ENCODE assay signal across 8 cellular contexts in genomic region chr16:66511615-66512500, GRCh38. TPM values are rescaled to one million over a fixed set of nuclear protein-coding genes. Genes with fewer than 3 reads are reported as not detected.
DNase-seq lines count a peak whose midpoint lies in the region; ATAC-seq, FAIRE-seq and TF ChIP-seq lines count a peak whose summit lies in the region.

No MANE protein-coding gene starts in this region.

- CTCF ChIA-PET in activated CD8-positive, alpha-beta memory T cell treated with anti-CD3 and anti-CD28 coated beads, Interleukin-2, amount 10 ng/mL, durations not matched to agents 7 days and 5 days (lab: Charles Lee): interaction anchor here (0.8 to 2.4 kb wide), 14 partner anchors 10 to 139 kb away, joined by 3 to 11 read pairs (median 4); partner anchors contain the start of gene CKLF

- no peaks in the 10 kb centered on the region for H3K36me3 Mint-ChIP-seq in activated CD8-positive, alpha-beta memory T cell treated with anti-CD3 and anti-CD28 coated beads, Interleukin-2, amount 10 ng/mL, durations not matched to agents 7 days and 5 days

- H3K4me1 Mint-ChIP-seq in activated CD8-positive, alpha-beta memory T cell treated with anti-CD3 and anti-CD28 coated beads, Interleukin-2, amount 10 ng/mL, durations not matched to agents 7 days and 5 days: peaks cover 26% of the 10 kb centered on the region

- TF ChIP-seq CTCF in brain microvascular endothelial cell (IDR thresholded peaks at IDR 0.05; ENCODE audit: low read depth, low read length, missing control alignments): peak; percentile 26
- peak; percentile 3 for TF ChIP-seq CTCF in kidney epithelial cell (IDR thresholded peaks at IDR 0.05; ENCODE audit: insufficient read depth, low read length, poor library complexity, severe bottlenecking)

- no peak overlapping the region for H3K4me3 Mint-ChIP-seq in activated CD8-positive, alpha-beta memory T cell treated with anti-CD3 and anti-CD28 coated beads, Interleukin-2, amount 10 ng/mL, durations not matched to agents 7 days and 5 days

- no peaks in the 10 kb centered on the region for H3K9me3 Mint-ChIP-seq in activated CD8-positive, alpha-beta memory T cell treated with anti-CD3 and anti-CD28 coated beads, Interleukin-2, amount 10 ng/mL, durations not matched to agents 7 days and 5 days (ENCODE audit: low read depth)

- in situ Hi-C loops in brain microvascular endothelial cell (cut with HindIII; ENCODE audit: low pct_ligation_motif_present, low sequenced_read_pairs): no loop called here

- H3K4me3 ChIP-seq in brain microvascular endothelial cell (ENCODE audit: low read depth, low read length) (no peak overlapping the region), kidney epithelial cell (ENCODE audit: low read depth, low read length) (no peak overlapping the region)

- no peak overlapping the region for H3K27ac Mint-ChIP-seq in activated CD8-positive, alpha-beta memory T cell treated with anti-CD3 and anti-CD28 coated beads, Interleukin-2, amount 10 ng/mL, durations not matched to agents 7 days and 5 days

- DNase-seq in activated CD8-positive, alpha-beta memory T cell treated with anti-CD3 and anti-CD28 coated beads, Interleukin-2, amount 10 ng/mL, durations not matched to agents 7 days and 5 days: peak; percentile 40
- no peak for DNase-seq in activated CD8-positive, alpha-beta memory T cell treated with anti-CD3 and anti-CD28 coated beads for 24 hours
- DNase-seq in brain microvascular endothelial cell (peak; percentile 59), kidney epithelial cell (ENCODE audit: low read depth) (peak; percentile 84), urothelium cell line (ENCODE audit: low spot score) (peak; percentile 58), SHP77 treated with DMSO at 0.1 percent for 48 hours (lab: John Stamatoyannopoulos, UW) (no peak), NCI-H1417 (lab: John Stamatoyannopoulos, UW) (no peak), COLO829 (ENCODE audit: low spot score) (no peak)

- ATAC-seq in activated CD8-positive, alpha-beta memory T cell treated with anti-CD3 and anti-CD28 coated beads, Interleukin-2, amount 10 ng/mL, durations not matched to agents 7 days and 5 days: no peak

- H3K36me3 ChIP-seq in brain microvascular endothelial cell (replicated peaks) (no peaks in the 10 kb centered on the region), kidney epithelial cell (ENCODE audit: control insufficient read depth, insufficient read depth, low read length) (no peaks in the 10 kb centered on the region)

- H3K27me3 Mint-ChIP-seq in activated CD8-positive, alpha-beta memory T cell treated with anti-CD3 and anti-CD28 coated beads, Interleukin-2, amount 10 ng/mL, durations not matched to agents 7 days and 5 days: no peaks in the 10 kb centered on the region

- no peaks in the 10 kb centered on the region for H3K27me3 ChIP-seq in brain microvascular endothelial cell (replicated peaks)
- H3K27me3 ChIP-seq in kidney epithelial cell (ENCODE audit: control insufficient read depth, insufficient read depth, low read length): no peaks in the 10 kb centered on the region

- H3K27ac ChIP-seq in brain microvascular endothelial cell: peak overlapping the region; percentile 41

- FAIRE-seq in urothelium cell line (lab: Jason Lieb, UNC): peak; percentile 17

RNA-seq across cellular contexts. Expression of gene TK2, which starts 38.1 kb away (rescaled TPM):
- total RNA-seq in activated CD8-positive, alpha-beta memory T cell treated with anti-CD3 and anti-CD28 coated beads, Interleukin-2, amount 10 ng/mL, durations not matched to agents 7 days and 5 days: 10 to 100 TPM in 1 of 2 experiments, 1 to 10 TPM in 1; 8.5 to 10.8 TPM
- 25.2 and 25.7 TPM in 2 replicates for total RNA-seq in kidney epithelial cell

RNA-seq across cellular contexts. Expression of gene CKLF, which starts 40.5 kb away (rescaled TPM):
- 100 to 1,000 TPM; 199 to 220 TPM for total RNA-seq in activated CD8-positive, alpha-beta memory T cell treated with anti-CD3 and anti-CD28 coated beads, Interleukin-2, amount 10 ng/mL, durations not matched to agents 7 days and 5 days
- total RNA-seq in kidney epithelial cell: 120 and 129 TPM in 2 replicates

RNA-seq across cellular contexts. Expression of gene CMTM1, which starts 54.4 kb away (rescaled TPM):
- 10 to 100 TPM; 21.1 to 21.4 TPM for total RNA-seq in activated CD8-positive, alpha-beta memory T cell treated with anti-CD3 and anti-CD28 coated beads, Interleukin-2, amount 10 ng/mL, durations not matched to agents 7 days and 5 days
- total RNA-seq in kidney epithelial cell: 4.3 and 9.0 TPM in 2 replicates

Comparison
In these comparisons a context has a peak if more than half of its experiments do, and no peak if none do; other contexts are left out.
1. DNase-seq: peak in activated CD8-positive, alpha-beta memory T cell treated with anti-CD3 and anti-CD28 coated beads, Interleukin-2, amount 10 ng/mL, durations not matched to agents 7 days and 5 days (single experiment), brain microvascular endothelial cell (single experiment), kidney epithelial cell (single experiment) and urothelium cell line (single experiment); none in activated CD8-positive, alpha-beta memory T cell treated with anti-CD3 and anti-CD28 coated beads for 24 hours (single experiment), SHP77 treated with DMSO at 0.1 percent for 48 hours (single experiment), NCI-H1417 (0 of 3) and COLO829 (single experiment).